ENCODE assay signal across 10 cellular contexts in the genomic region with DNA sequence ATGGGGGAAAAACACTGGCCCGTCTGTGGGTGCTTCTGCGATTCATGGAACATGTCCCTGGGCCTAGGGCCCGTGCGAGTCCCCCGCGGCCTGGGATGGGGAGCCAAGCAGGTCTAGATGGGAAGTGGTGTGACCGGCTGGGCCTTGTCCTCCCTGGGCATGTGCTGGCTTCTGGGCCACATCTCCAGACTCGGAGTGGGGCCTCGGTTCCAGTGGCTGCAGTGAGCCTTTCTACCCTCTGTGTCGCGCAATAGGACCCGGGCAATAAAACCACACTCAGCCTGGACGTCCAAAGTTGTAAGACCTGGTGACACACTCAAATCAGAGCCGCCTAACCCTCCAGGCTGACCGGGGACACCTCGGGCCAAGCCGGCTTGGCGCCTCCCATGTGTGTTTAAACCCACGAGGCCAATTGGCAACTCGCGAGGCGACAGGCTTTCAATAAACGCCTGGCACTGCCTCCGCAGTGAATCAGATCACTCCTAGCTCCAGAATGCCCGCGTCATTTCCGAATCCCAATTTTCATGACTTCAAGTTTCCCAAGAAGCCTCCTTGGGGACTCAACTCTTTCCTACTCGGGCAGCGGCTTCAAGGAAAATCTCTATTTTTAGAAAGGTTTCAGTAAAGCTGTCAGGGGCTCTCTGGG. TPM values are rescaled to one million over a fixed set of nuclear protein-coding genes. Genes with fewer than 3 reads are reported as not detected.
A peak's percentile ranks its signal among the peaks of the same experiment; 100 is the strongest.
DNase-seq lines count a peak whose midpoint lies in the region; ATAC-seq, FAIRE-seq and TF ChIP-seq lines count a peak whose summit lies in the region.
"Had no signal": no experiment of that assay in that cellular context is flagged by ENCODE, and none has a peak within 500 bp of the region (broad histone marks: within the 10 kb centered on the region; RNA-seq: fewer than 3 reads in every experiment).

No MANE protein-coding gene starts in this region.

- TF ChIP-seq CTCF in breast epithelium (IDR thresholded peaks at IDR 0.05) (no peak), mammary epithelial cell (conservative IDR thresholded peaks at IDR 0.05 in 1 of 2, IDR thresholded peaks at IDR 0.05 in 1 of 2; ENCODE audit: extremely low read depth in 1 of 2, insufficient read depth in 1 of 2, low read depth in 1 of 2, low read length in 2 of 2) (no peak), cardiac muscle cell (IDR thresholded peaks at IDR 0.05; ENCODE audit: low read depth, low read length) (no peak)

- in situ Hi-C loops in mammary epithelial cell (cut with MboI; ENCODE audit: low sequenced_read_pairs in 2 of 2), result loop anchor here in 1 of 2 donors (5.0 to 25.0 kb wide), 2 partner anchors 135 to 345 kb away; no protein-coding TSS in a partner anchor

- H3K9ac ChIP-seq in mammary epithelial cell (ENCODE audit: insufficient read depth, low read length) (no peak overlapping the region), trophoblast cell (ENCODE audit: low read length) (no peak overlapping the region)

- FAIRE-seq in small intestine (lab: Jason Lieb, UNC), result no peak

- TF ChIP-seq POLR2A in breast epithelium (IDR thresholded peaks at IDR 0.05), result no peak

- H3K9me3 ChIP-seq in breast epithelium (no peaks in the 10 kb centered on the region), mammary epithelial cell (replicated peaks; ENCODE audit: insufficient read depth, low read length) (no peaks in the 10 kb centered on the region), cardiac muscle cell (ENCODE audit: low read depth) (no peaks in the 10 kb centered on the region), small intestine (ENCODE audit: control insufficient read depth, low read depth) (no peaks in the 10 kb centered on the region), trophoblast cell (ENCODE audit: insufficient read depth, low read depth, low read length) (no peaks in the 10 kb centered on the region)

- intact Hi-C loops in breast epithelium (cut with DNase I; ENCODE audit: low total_unique reads), result loop anchor here (5.0 kb wide), 1 partner anchor 135 kb away; no protein-coding TSS in a partner anchor
- intact Hi-C loops in mammary epithelial cell (cut with micrococcal nuclease), result loop anchor here (10.0 kb wide), 1 partner anchor 757 kb away; no protein-coding TSS in a partner anchor

- H3K4me1 ChIP-seq in breast epithelium (no peaks in the 10 kb centered on the region), mammary epithelial cell (ENCODE audit: insufficient read depth, low read length) (no peaks in the 10 kb centered on the region), cardiac muscle cell (ENCODE audit: low read depth) (peaks cover 31% of the 10 kb centered on the region), small intestine (ENCODE audit: control insufficient read depth in 2 of 2, insufficient read depth in 1 of 2, low read depth in 1 of 2, low read length in 1 of 2) (no peaks in the 10 kb centered on the region), trophoblast cell (ENCODE audit: control insufficient read depth in 1 of 2, insufficient read depth in 2 of 2, low read length in 2 of 2) (no peaks in the 10 kb centered on the region)

- DNase-seq in breast epithelium (ENCODE audit: low spot score in 2 of 2), result peak in 1 of 2 donors; percentile 39
- DNase-seq in mammary epithelial cell, result no peak
- peak; percentile 60 to 86 for DNase-seq in cardiac muscle cell (ENCODE audit: low read depth in 1 of 2, low spot score in 1 of 2)
- peak; percentile 34 for DNase-seq in occipital lobe (lab: John Stamatoyannopoulos, UW)
- no peak for DNase-seq in kidney tubule cell (ENCODE audit: low spot score)
- DNase-seq in small intestine, result no peak
- DNase-seq in trophoblast cell, result no peak
- DNase-seq: activated naive CD4-positive, alpha-beta T cell treated with anti-CD3 and anti-CD28 coated beads, Interleukin-2, amount 50 U/mL, for 16 hours; NCI-H1105 treated with DMSO at 0.1 percent for 48 hours had no signal

- no peak overlapping the region for H2BK5ac ChIP-seq in trophoblast cell (ENCODE audit: low read depth, low read length, poor library complexity)

- H4K12ac ChIP-seq in trophoblast cell (ENCODE audit: low read depth, low read length), result no peak overlapping the region

- H2AK5ac ChIP-seq in trophoblast cell (ENCODE audit: low read length), result no peak overlapping the region

- CTCF ChIA-PET in mammary epithelial cell (lab: Charles Lee; ENCODE audit: low non-redundant PET), result no interaction called here

- WGBS in mammary epithelial cell (ENCODE audit: low coverage, missing lambda C conversion rate), result 97% methylated on average over 28 of the region's 29 CpGs
- WGBS in small intestine, 3 donors, result 75 to 93% (median 89%) methylated on average over 29 of the region's 29 CpGs
- no CpG with 5 or more reads among the region's 29 CpGs for WGBS in trophoblast cell (ENCODE audit: extremely low coverage, insufficient coverage, insufficient read length)

- H4K8ac ChIP-seq in trophoblast cell (ENCODE audit: low read depth, low read length), result no peak overlapping the region

- H3K27me3 ChIP-seq in breast epithelium, result no peaks in the 10 kb centered on the region
- no peaks in the 10 kb centered on the region for H3K27me3 ChIP-seq in mammary epithelial cell (ENCODE audit: insufficient read depth, low read length)
- H3K27me3 ChIP-seq in cardiac muscle cell, result no peaks in the 10 kb centered on the region
- H3K27me3 ChIP-seq in small intestine (ENCODE audit: control insufficient read depth in 2 of 2, insufficient read depth in 2 of 2, low read length in 2 of 2), result no peaks in the 10 kb centered on the region
- H3K27me3 ChIP-seq in trophoblast cell (ENCODE audit: insufficient read depth, low read length), result no peaks in the 10 kb centered on the region

- H3K27ac ChIP-seq in breast epithelium (peak overlapping the region; percentile 73 to 87), mammary epithelial cell (ENCODE audit: insufficient read depth, low read depth, low read length) (no peak overlapping the region), cardiac muscle cell (peak overlapping the region; percentile 92), small intestine (ENCODE audit: low read depth in 1 of 2, low read length in 1 of 2) (peak overlapping the region in 1 of 2 donors; percentile 80), trophoblast cell (ENCODE audit: low read depth, low read length) (no peak overlapping the region)

- H3K18ac ChIP-seq in trophoblast cell (ENCODE audit: low read length), result no peak overlapping the region

- H3K36me3 ChIP-seq in breast epithelium (no peaks in the 10 kb centered on the region), mammary epithelial cell (ENCODE audit: insufficient read depth, low read length) (no peaks in the 10 kb centered on the region), cardiac muscle cell (peaks cover 14% of the 10 kb centered on the region), small intestine (ENCODE audit: control insufficient read depth in 2 of 2, insufficient read depth in 2 of 2, low read length in 2 of 2) (peaks cover 4 to 11% of the 10 kb centered on the region in 2 donors), trophoblast cell (ENCODE audit: control insufficient read depth in 1 of 2, insufficient read depth in 2 of 2, low read length in 2 of 2) (peaks cover 52 to 57% of the 10 kb centered on the region in 2 experiments)

- no peak overlapping the region for H2BK12ac ChIP-seq in trophoblast cell (ENCODE audit: low read length)

- no peak overlapping the region for H4K91ac ChIP-seq in trophoblast cell (ENCODE audit: low read depth, low read length)

- no peaks in the 10 kb centered on the region for H3K79me2 ChIP-seq in mammary epithelial cell (ENCODE audit: insufficient read depth, low read length)
- H3K79me2 ChIP-seq in trophoblast cell (ENCODE audit: control insufficient read depth, insufficient read depth, low read length, poor library complexity), result no peaks in the 10 kb centered on the region

- ATAC-seq in GM21515 (IDR thresholded peaks at IDR 0.05; ENCODE audit: unreplicated experiment), result no peak

- dilution Hi-C loops in mammary epithelial cell (cut with HindIII; ENCODE audit: low sequenced_read_pairs), result no loop called here

- H3K4me3 ChIP-seq in breast epithelium, result no peak overlapping the region
- H3K4me3 ChIP-seq in mammary epithelial cell (replicated peaks in 1 of 3; ENCODE audit: insufficient read depth in 1 of 3, low read depth in 2 of 3, low read length in 3 of 3), result no peak overlapping the region
- H3K4me3 ChIP-seq in cardiac muscle cell, result no peak overlapping the region
- H3K4me3 ChIP-seq in small intestine (ENCODE audit: low read depth in 1 of 2, low read length in 2 of 2), result no peak overlapping the region
- H3K4me3 ChIP-seq in trophoblast cell (ENCODE audit: low read depth, low read length), result no peak overlapping the region

- BruUV-seq in mammary epithelial cell (replicated peaks; lab: Mats Ljungman, UMichigan), result no TSS peak

- no peak overlapping the region for H2AFZ ChIP-seq in mammary epithelial cell (ENCODE audit: low read depth, low read length)
- no peak overlapping the region for H2AFZ ChIP-seq in trophoblast cell (ENCODE audit: insufficient read depth, low read length, poor library complexity)

- no peak overlapping the region for H2BK120ac ChIP-seq in trophoblast cell (ENCODE audit: insufficient read depth, low read length, poor library complexity)

- H3K23ac ChIP-seq in trophoblast cell (ENCODE audit: low read length), result no peak overlapping the region

- no peaks in the 10 kb centered on the region for H3K79me1 ChIP-seq in trophoblast cell (ENCODE audit: low read length)

- H3K14ac ChIP-seq in trophoblast cell (ENCODE audit: low read length), result no peak overlapping the region

- H3K4ac ChIP-seq in trophoblast cell (ENCODE audit: low read depth, low read length), result no peak overlapping the region

- H3K4me2 ChIP-seq in mammary epithelial cell (ENCODE audit: insufficient read depth, low read depth, low read length) (no peak overlapping the region), trophoblast cell (ENCODE audit: low read length) (no peak overlapping the region)

- no peaks in the 10 kb centered on the region for H4K20me1 ChIP-seq in mammary epithelial cell (ENCODE audit: insufficient read depth, low read length)

RNA-seq across cellular contexts. Expression of a gene that starts 57.3 kb away (rescaled TPM):
- 10 to 100 TPM; 12.0 to 23.3 (median 21.8) TPM for total RNA-seq in breast epithelium
- under 1 TPM in 1 of 2 donors, not detected in 1; 0.99 TPM for total RNA-seq in mammary epithelial cell
- 0.15 TPM for polyA plus RNA-seq in mammary epithelial cell
- not detected for polyA minus RNA-seq in mammary epithelial cell
- 7.8 and 13.4 TPM in 2 replicates for total RNA-seq in cardiac muscle cell
- polyA plus RNA-seq in cardiac muscle cell, result 10.9 and 12.1 TPM in 2 replicates
- total RNA-seq in occipital lobe, result 3.1 TPM
- polyA plus RNA-seq in small intestine, result 10 to 100 TPM in 1 of 3 donors, 1 to 10 TPM in 2; 1.1 to 25.4 (median 3.8) TPM
- 1.0 and 1.2 TPM in 2 replicates for polyA plus RNA-seq in trophoblast cell (2013)

Comparison
In these comparisons a context has a peak if more than half of its experiments do, and no peak if none do; other contexts are left out.
1. H3K27ac ChIP-seq: peak in breast epithelium (2 of 2) and cardiac muscle cell (single experiment); none in mammary epithelial cell (single experiment) and trophoblast cell (single experiment).
2. DNase-seq: peak in cardiac muscle cell (2 of 2) and occipital lobe (single experiment); none in mammary epithelial cell (single experiment), kidney tubule cell (single experiment), small intestine (single experiment) and trophoblast cell (0 of 2).